Comparison of ENCODE assay signal across 35 cellular contexts in genomic region chr11:86972734-86973133, GRCh38.
"Had no signal": no experiment of that assay in that cellular context is flagged by ENCODE, and none has a peak within 500 bp of the region (broad histone marks: within the 10 kb centered on the region; RNA-seq: fewer than 3 reads in every experiment).

No MANE protein-coding gene starts in this region.

- H3K36me3 ChIP-seq: MG63 had no signal

- DNase-seq: Karpas-422, Kasumi-1, MG63, MM.1S, MV-4-11, NCI-H1048, NCI-H1092, NCI-H1092 treated with DMSO at 0.1 percent for 48 hours, NCI-H1105, NCI-H1105 treated with DMSO at 0.1 percent for 48 hours, NCI-H1417, NCI-H1417 treated with DMSO at 0.1 percent for 48 hours, NCI-H1436, NCI-H1436 treated with DMSO at 0.1 percent for 48 hours, NCI-H146, NCI-H1694, NCI-H1694 treated with DMSO at 0.1 percent for 48 hours, NCI-H187, NCI-H187 treated with DMSO at 0.1 percent for 48 hours, NCI-H1930, NCI-H2029, NCI-H2029 treated with DMSO at 0.1 percent for 48 hours, NCI-H2081, NCI-H2107, NCI-H2171, NCI-H2171 treated with DMSO at 0.1 percent for 48 hours, NCI-H2227 treated with DMSO at 0.1 percent for 48 hours, NCI-H226, NCI-H345, NCI-H446, NCI-H446 treated with DMSO at 0.1 percent for 48 hours, NCI-H510A, NCI-H510A treated with DMSO at 0.1 percent for 48 hours, NCI-H524, NCI-H524 treated with DMSO at 0.1 percent for 48 hours had no signal

- H3K9me3 ChIP-seq: MG63 had no signal

- H3K4me3 ChIP-seq: MG63 had no signal

- H3K27me3 ChIP-seq: MG63 had no signal
